ENCODE assay signal across 23 cellular contexts in genomic region chr2:236738896-236739295, GRCh38.
DNase-seq lines count a peak whose midpoint lies in the region; FAIRE-seq and TF ChIP-seq lines count a peak whose summit lies in the region.
"Had no signal": no experiment of that assay in that cellular context is flagged by ENCODE, and none has a peak within 500 bp of the region (broad histone marks: within the 10 kb centered on the region; RNA-seq: fewer than 3 reads in every experiment).

No MANE protein-coding gene starts in this region.

- H3K36me3 ChIP-seq in HEK293 (ENCODE audit: control insufficient read depth in 2 of 2, insufficient read depth in 1 of 2, low read length in 2 of 2) (no peaks in the 10 kb centered on the region), H1 (ENCODE audit: control insufficient read depth in 2 of 4, insufficient read depth in 4 of 4, low read length in 3 of 4) (no peaks in the 10 kb centered on the region), sigmoid colon (no peaks in the 10 kb centered on the region)
- H3K36me3 ChIP-seq: BE2C, BLaER1 had no signal

- H2BK15ac ChIP-seq in H1 (ENCODE audit: low read length): no peak overlapping the region

- WGBS in H1 (ENCODE audit: extremely low coverage in 1 of 2, insufficient coverage in 1 of 2, insufficient read length in 1 of 2, insufficient replicate concordance in 2 of 2, low coverage in 1 of 2, low lambda C conversion rate in 2 of 2, missing lambda C conversion rate in 1 of 2), 2 experiments: 93 to 100% methylated on average over 2 of the region's 2 CpGs
- 67 to 89% methylated on average over 2 of the region's 2 CpGs for WGBS in sigmoid colon, 2 donors

- H3K79me2 ChIP-seq in H1 (ENCODE audit: control insufficient read depth in 1 of 2, insufficient read depth in 2 of 2, low read length in 2 of 2): no peaks in the 10 kb centered on the region

- H2BK120ac ChIP-seq in H1 (replicated peaks; ENCODE audit: low read depth, low read length): no peak overlapping the region

- DNase-seq in HTR-8/SVneo (ENCODE audit: insufficient read length, low spot score) (no peak), H1 (ENCODE audit: low read depth in 1 of 2, low spot score in 2 of 2) (no peak), COLO829 (ENCODE audit: low spot score) (no peak), sigmoid colon (no peak), NCI-H82 treated with DMSO at 0.1 percent for 48 hours (lab: John Stamatoyannopoulos, UW; ENCODE audit: unreplicated experiment) (no peak)
- DNase-seq: 8988T; ACHN; BE2C; C1 segment of cervical spinal cord; Caco-2; Calu3; CD4-positive, alpha-beta memory T cell; CD4-positive, CD25-positive, alpha-beta regulatory T cell; CD8-positive, alpha-beta memory T cell; DMS79 treated with DMSO at 0.1 percent for 48 hours; GF-D8 had no signal

- no peaks in the 10 kb centered on the region for H3K27me3 ChIP-seq in H1 (replicated peaks in 1 of 4; ENCODE audit: control insufficient read depth in 3 of 4, extremely low read depth in 1 of 4, insufficient read depth in 3 of 4, low read length in 3 of 4)
- H3K27me3 ChIP-seq in sigmoid colon: no peaks in the 10 kb centered on the region
- H3K27me3 ChIP-seq: BLaER1 had no signal

- H3K27ac ChIP-seq in HEK293 (ENCODE audit: extremely low read depth, low read depth, low read length) (no peak overlapping the region), H1 (ENCODE audit: low read depth, low read length) (no peak overlapping the region), sigmoid colon (no peak overlapping the region)
- H3K27ac ChIP-seq: BLaER1 had no signal

- H3K4me2 ChIP-seq in H1 (ENCODE audit: insufficient read depth in 1 of 2, low read depth in 2 of 2, low read length in 2 of 2): no peak overlapping the region

- intact Hi-C loops in sigmoid colon (cut with DNase I): loop anchor here (10.0 kb wide), 1 partner anchor 234 kb away; a partner anchor contains a TSS

- FAIRE-seq in HTR-8/SVneo (lab: Jason Lieb, UNC) (peak; percentile 67), H1 (lab: Jason Lieb, UNC) (no peak)
- FAIRE-seq: A204.1, D721Med, G401.6, GM12891, GM19239 had no signal

- H2AK5ac ChIP-seq in H1 (ENCODE audit: low read depth, low read length): no peak overlapping the region

- no peak overlapping the region for H4K5ac ChIP-seq in H1 (ENCODE audit: insufficient read length, low read depth, low read length)

- no peak overlapping the region for H2BK12ac ChIP-seq in H1 (ENCODE audit: low read depth, low read length)

- no peak overlapping the region for H2AFZ ChIP-seq in H1 (ENCODE audit: low read length)

- no peak overlapping the region for H4K91ac ChIP-seq in H1 (replicated peaks; ENCODE audit: insufficient read length, low read length)

- TF ChIP-seq EP300 in H1 (IDR thresholded peaks at IDR 0.05; ENCODE audit: borderline replicate concordance in 1 of 2, low read depth in 2 of 2, low read length in 2 of 2) (no peak), sigmoid colon (IDR thresholded peaks at IDR 0.05) (no peak)

- H3K4me1 ChIP-seq in HEK293 (ENCODE audit: control insufficient read depth, insufficient read depth, low read length): no peaks in the 10 kb centered on the region
- H3K4me1 ChIP-seq in H1 (replicated peaks in 1 of 4; ENCODE audit: control insufficient read depth in 3 of 4, insufficient read depth in 4 of 4, low read length in 3 of 4): no peaks in the 10 kb centered on the region
- H3K4me1 ChIP-seq in sigmoid colon: no peaks in the 10 kb centered on the region
- H3K4me1 ChIP-seq: BE2C, Caco-2 had no signal

- peaks cover 9% of the 10 kb centered on the region; the same call in 1 of the 2 replicates for H3K23me2 ChIP-seq in H1 (ENCODE audit: low read depth, low read length)

- H3K56ac ChIP-seq in H1 (replicated peaks; ENCODE audit: insufficient read length, low read depth, low read length): peak overlapping the region; percentile 75

- no peak overlapping the region for H3K23ac ChIP-seq in H1 (ENCODE audit: insufficient read length)

- H3K4me3 ChIP-seq in HEK293 (ENCODE audit: low read depth, low read length) (no peak overlapping the region), H1 (ENCODE audit: extremely low read depth in 1 of 4, insufficient read depth in 2 of 4, low read depth in 3 of 4, low read length in 4 of 4) (no peak overlapping the region), sigmoid colon (no peak overlapping the region)
- H3K4me3 ChIP-seq: BLaER1 had no signal

- H3K9me3 ChIP-seq in HEK293 (ENCODE audit: control insufficient read depth, insufficient read depth, low read depth, low read length): no peaks in the 10 kb centered on the region
- no peaks in the 10 kb centered on the region for H3K9me3 ChIP-seq in H1 (ENCODE audit: insufficient read depth in 2 of 2, low read depth in 1 of 2, low read length in 1 of 2)
- H3K9me3 ChIP-seq in sigmoid colon: no peaks in the 10 kb centered on the region
- H3K9me3 ChIP-seq: BE2C, BLaER1, Caco-2 had no signal

- no peaks in the 10 kb centered on the region for H3K79me1 ChIP-seq in H1 (ENCODE audit: low read depth, low read length)

- no peak overlapping the region for H2BK5ac ChIP-seq in H1 (ENCODE audit: low read depth, low read length)

- no peak overlapping the region for H3K4ac ChIP-seq in H1 (replicated peaks; ENCODE audit: insufficient read length, low read depth, low read length)

- no peak overlapping the region for H2BK20ac ChIP-seq in H1 (ENCODE audit: low read length)

- no peak overlapping the region for H4K8ac ChIP-seq in H1 (ENCODE audit: extremely low read depth, insufficient read depth, low read length)

- CTCF ChIA-PET in HEK293 (lab: Yijun Ruan, JAX): interaction anchor here (0.6 kb wide), 1 partner anchor 84 kb away, joined by 4 read pairs; no protein-coding TSS in a partner anchor
- CTCF ChIA-PET in H1 (lab: Charles Lee; ENCODE audit: partially characterized antibody): interaction anchor here (0.7 to 1.0 kb wide), 2 partner anchors 30 to 320 kb away, joined by 3 read pairs; no protein-coding TSS in a partner anchor

- TF ChIP-seq POLR2A in H1 (IDR thresholded peaks at IDR 0.05; ENCODE audit: control extremely low read depth in 1 of 2, low read depth in 2 of 2, low read length in 2 of 2) (no peak), sigmoid colon (IDR thresholded peaks at IDR 0.05) (no peak)

- TF ChIP-seq RAD21 in H1 (IDR thresholded peaks at IDR 0.05 in 1 of 2, conservative IDR thresholded peaks at IDR 0.05 in 1 of 2; ENCODE audit: low read depth in 2 of 2, low read length in 2 of 2): no peak

- H3K18ac ChIP-seq in H1 (ENCODE audit: extremely low read depth, low read length): no peak overlapping the region

- POLR2A ChIA-PET in HEK293 (lab: Yijun Ruan, JAX): no interaction called here
- POLR2A ChIA-PET in H1 (lab: Charles Lee; ENCODE audit: partially characterized antibody): no interaction called here

- H3K14ac ChIP-seq in H1 (ENCODE audit: insufficient read length): no peak overlapping the region

- no peak overlapping the region for H3K9ac ChIP-seq in H1 (replicated peaks in 1 of 4; ENCODE audit: extremely low read depth in 1 of 4, low read depth in 3 of 4, low read length in 3 of 4)
- H3K9ac ChIP-seq: BLaER1 had no signal

- H4K20me1 ChIP-seq in H1 (replicated peaks in 1 of 2; ENCODE audit: control insufficient read depth in 1 of 2, insufficient read depth in 2 of 2, low read length in 2 of 2): peaks cover 0 to 2% of the 10 kb centered on the region in 2 experiments
- H4K20me1 ChIP-seq: BLaER1 had no signal

- no peak for TF ChIP-seq CTCF in HEK293 (tag by site-specific recombination; IDR thresholded peaks at IDR 0.05)
- TF ChIP-seq CTCF in H1 (IDR thresholded peaks at IDR 0.05; ENCODE audit: control extremely low read depth in 1 of 3, insufficient read depth in 1 of 3, low read depth in 1 of 3, low read length in 3 of 3): no peak
- TF ChIP-seq CTCF in sigmoid colon (IDR thresholded peaks at IDR 0.05): no peak

TF ChIP-seq in HEK293, 187 proteins besides CTCF, POLR2A, EP300 and RAD21:
- TF ChIP-seq ZNF366 (tag by site-specific recombination; conservative IDR thresholded peaks at IDR 0.05) (peak; percentile 89), ZBTB17 (tag by site-specific recombination; IDR thresholded peaks at IDR 0.05) (peak; percentile 51; the same call in 1 of the 2 replicates), ZEB2 (tag by site-specific recombination; IDR thresholded peaks at IDR 0.05) (no peak), ZNF544 (tag by site-specific recombination; IDR thresholded peaks at IDR 0.05) (no peak), ZNF548 (tag by site-specific recombination; IDR thresholded peaks at IDR 0.05) (no peak), EGR2 (tag by site-specific recombination; IDR thresholded peaks at IDR 0.05; ENCODE audit: low read depth) (0 out of 2 replicates have a peak, but pooled peaks have one; percentile 24), YY2 (tag by site-specific recombination; IDR thresholded peaks at IDR 0.05) (no peak)

TF ChIP-seq in H1, 55 proteins besides CTCF, POLR2A, EP300 and RAD21:
- no peak for TF ChIP-seq HDAC6 (IDR thresholded peaks at IDR 0.05; ENCODE audit: low read depth, low read length)
- TF ChIP-seq SIRT6 (IDR thresholded peaks at IDR 0.05; ENCODE audit: low read length): no peak
- TF ChIP-seq EZH2 (IDR thresholded peaks at IDR 0.05; ENCODE audit: low read depth, low read length, severe bottlenecking): no peak
- no peak for TF ChIP-seq GTF2F1 (IDR thresholded peaks at IDR 0.05; ENCODE audit: borderline replicate concordance, low read depth, low read length)
- TF ChIP-seq ASH2L (IDR thresholded peaks at IDR 0.05; ENCODE audit: low read length): no peak
- no peak for TF ChIP-seq CHD2 (IDR thresholded peaks at IDR 0.05; ENCODE audit: low read length)
- no peak for TF ChIP-seq CTBP2 (IDR thresholded peaks at IDR 0.05; ENCODE audit: borderline replicate concordance, insufficient read depth, insufficient read length, low read length)
- TF ChIP-seq GABPA (IDR thresholded peaks at IDR 0.05; ENCODE audit: borderline replicate concordance, insufficient read depth, low read length): no peak
